ENCODE assay signal across 9 cellular contexts in genomic region chr12:53453953-53454640, GRCh38. TPM values are rescaled to one million over a fixed set of nuclear protein-coding genes. Genes with fewer than 3 reads are reported as not detected.
DNase-seq lines count a peak whose midpoint lies in the region; ATAC-seq and TF ChIP-seq lines count a peak whose summit lies in the region.
"Had no signal": no experiment of that assay in that cellular context is flagged by ENCODE, and none has a peak within 500 bp of the region (broad histone marks: within the 10 kb centered on the region; RNA-seq: fewer than 3 reads in every experiment).

No MANE protein-coding gene starts in this region.

- H3K27ac ChIP-seq in SU-DHL-6 (ENCODE audit: low read depth, low read length) (no peak overlapping the region), esophagus squamous epithelium (peak overlapping the region in 1 of 4 donors; percentile 99)
- H3K27ac ChIP-seq: C4-2B had no signal

- peaks cover 53% of the 10 kb centered on the region for H3K36me3 Mint-ChIP-seq in activated CD4-positive, alpha-beta T cell treated with anti-CD3 and anti-CD28 coated beads for 36 hours (ENCODE audit: low read depth)

- H3K9ac ChIP-seq in SU-DHL-6 (ENCODE audit: low read length) (peak overlapping the region; percentile 99), skeletal muscle satellite cell (ENCODE audit: low read depth, low read length) (peak overlapping the region; percentile 100)

- H3K4me2 ChIP-seq in SU-DHL-6 (ENCODE audit: low read depth, low read length, poor library complexity, severe bottlenecking) (peak overlapping the region; percentile 97), skeletal muscle satellite cell (ENCODE audit: low read length) (peak overlapping the region; percentile 98)

- no peak for TF ChIP-seq CTCF in SU-DHL-6 (IDR thresholded peaks at IDR 0.05; ENCODE audit: insufficient read depth, low read length, poor library complexity, severe bottlenecking)
- no peak for TF ChIP-seq CTCF in esophagus squamous epithelium (IDR thresholded peaks at IDR 0.05)

- H4K20me1 ChIP-seq in SU-DHL-6 (ENCODE audit: low read depth, low read length) = peaks cover 32% of the 10 kb centered on the region

- 22 to 27% methylated on average over 6 of the region's 6 CpGs for WGBS in esophagus squamous epithelium, 2 donors

- peak overlapping the region; percentile 62 for H3K27ac Mint-ChIP-seq in activated CD4-positive, alpha-beta T cell treated with anti-CD3 and anti-CD28 coated beads for 36 hours

- H2AFZ ChIP-seq in SU-DHL-6 (ENCODE audit: low read depth, low read length, severe bottlenecking) = no peak overlapping the region

- H3K9me3 ChIP-seq in SU-DHL-6 (ENCODE audit: insufficient read depth, low read length) = no peaks in the 10 kb centered on the region
- H3K9me3 ChIP-seq in esophagus squamous epithelium = no peaks in the 10 kb centered on the region
- H3K9me3 ChIP-seq in skeletal muscle satellite cell (replicated peaks; ENCODE audit: low read length) = no peaks in the 10 kb centered on the region

- no peaks in the 10 kb centered on the region for H3K27me3 Mint-ChIP-seq in activated CD4-positive, alpha-beta T cell treated with anti-CD3 and anti-CD28 coated beads for 36 hours

- no peak for DNase-seq in activated CD4-positive, alpha-beta T cell treated with anti-CD3 and anti-CD28 coated beads for 36 hours
- no peak for DNase-seq in activated CD4-positive, alpha-beta T cell treated with anti-CD3 and anti-CD28 coated beads for 48 hours
- no peak for DNase-seq in esophagus squamous epithelium (lab: John Stamatoyannopoulos, UW)
- DNase-seq in putamen (ENCODE audit: low spot score) = no peak
- no peak for DNase-seq in SHP77 treated with DMSO at 0.1 percent for 48 hours (lab: John Stamatoyannopoulos, UW)

- H3K4me3 ChIP-seq in SU-DHL-6 (ENCODE audit: insufficient read depth, low read length, poor library complexity, severe bottlenecking) (peak overlapping the region; percentile 99), esophagus squamous epithelium (peak overlapping the region in 3 of 4 donors; percentile 84 to 90 (median 86)), skeletal muscle satellite cell (ENCODE audit: low read length) (peak overlapping the region; percentile 98)

- no peaks in the 10 kb centered on the region for H3K9me3 Mint-ChIP-seq in activated CD4-positive, alpha-beta T cell treated with anti-CD3 and anti-CD28 coated beads for 36 hours (ENCODE audit: low read depth)

- H3K4me1 ChIP-seq in esophagus squamous epithelium (peaks cover 12 to 41% (median 20%) of the 10 kb centered on the region in 3 donors), skeletal muscle satellite cell (ENCODE audit: control insufficient read depth, insufficient read depth, low read length) (peaks cover 16% of the 10 kb centered on the region)

- ATAC-seq in activated CD4-positive, alpha-beta T cell treated with anti-CD3 and anti-CD28 coated beads for 36 hours = no peak
- no peak for ATAC-seq in HG02763 (IDR thresholded peaks at IDR 0.05; ENCODE audit: unreplicated experiment)

- peaks cover 60% of the 10 kb centered on the region for H3K79me2 ChIP-seq in SU-DHL-6 (ENCODE audit: insufficient read depth, low read length)

- POLR2A ChIA-PET in activated CD4-positive, alpha-beta T cell treated with anti-CD3 and anti-CD28 coated beads for 36 hours (lab: Charles Lee) = interaction anchor here (0.7 to 3.6 kb wide), 5 partner anchors 11 to 75 kb away, joined by 3 to 19 read pairs (median 11); partner anchors contain the start of gene SP1

- intact Hi-C loops in activated CD4-positive, alpha-beta T cell treated with anti-CD3 and anti-CD28 coated beads for 36 hours (cut with DNase I, micrococcal nuclease) = loop anchor here (2.0 to 5.0 kb wide), 6 partner anchors 15 to 823 kb away; partner anchors contain the start of gene TARBP2 (in 1 of the 2)
- intact Hi-C loops in esophagus squamous epithelium (cut with DNase I) = loop anchor here (10.0 kb wide), 1 partner anchor 51 kb away; the partner anchor contains the start of genes NPFF and TARBP2

- H3K27me3 ChIP-seq in SU-DHL-6 (ENCODE audit: low read length) (no peaks in the 10 kb centered on the region), esophagus squamous epithelium (no peaks in the 10 kb centered on the region), skeletal muscle satellite cell (ENCODE audit: control insufficient read depth, insufficient read depth, low read length) (no peaks in the 10 kb centered on the region)

- TF ChIP-seq POLR2A in esophagus squamous epithelium (IDR thresholded peaks at IDR 0.05) = no peak

- CTCF ChIA-PET in activated CD4-positive, alpha-beta T cell treated with anti-CD3 and anti-CD28 coated beads for 36 hours (lab: Charles Lee) = interaction anchor here (0.6 to 4.5 kb wide), 5 partner anchors 22 to 667 kb away, joined by 3 to 32 read pairs (median 3); partner anchors contain the start of genes AAAS and SP1

- peaks cover 31% of the 10 kb centered on the region for H3K4me1 Mint-ChIP-seq in activated CD4-positive, alpha-beta T cell treated with anti-CD3 and anti-CD28 coated beads for 36 hours

- H3K9me2 ChIP-seq in SU-DHL-6 (replicated peaks; ENCODE audit: insufficient read depth, low read length) = no peaks in the 10 kb centered on the region

- H3K4me3 Mint-ChIP-seq in activated CD4-positive, alpha-beta T cell treated with anti-CD3 and anti-CD28 coated beads for 36 hours = peak overlapping the region; percentile 94

- H3F3A ChIP-seq in SU-DHL-6 (ENCODE audit: insufficient read depth) = peaks cover 34% of the 10 kb centered on the region

- peaks cover 51% of the 10 kb centered on the region for H3K36me3 ChIP-seq in SU-DHL-6 (ENCODE audit: low read length)
- peaks cover 32 to 53% (median 47%) of the 10 kb centered on the region in 3 donors for H3K36me3 ChIP-seq in esophagus squamous epithelium
- peaks cover 63% of the 10 kb centered on the region for H3K36me3 ChIP-seq in skeletal muscle satellite cell (ENCODE audit: insufficient read depth, low read length)

RNA-seq across cellular contexts. Expression of gene PCBP2, which starts 2.2 kb away (rescaled TPM):
- total RNA-seq in activated CD4-positive, alpha-beta T cell treated with anti-CD3 and anti-CD28 coated beads for 36 hours = 100 to 1,000 TPM; 881 to 999 TPM
- 100 to 1,000 TPM; 202 to 400 (median 287) TPM for total RNA-seq in esophagus squamous epithelium
- 194 and 224 TPM in 2 replicates for total RNA-seq in skeletal muscle satellite cell (2012; rRNA removed)

RNA-seq across cellular contexts. Expression of gene PRR13, which starts 12.6 kb away (rescaled TPM):
- 100 to 1,000 TPM; 250 to 266 TPM for total RNA-seq in activated CD4-positive, alpha-beta T cell treated with anti-CD3 and anti-CD28 coated beads for 36 hours
- 10 to 100 TPM; 24.9 to 72.9 (median 51.1) TPM for total RNA-seq in esophagus squamous epithelium
- total RNA-seq in skeletal muscle satellite cell (2012; rRNA removed) = 76.4 and 79.6 TPM in 2 replicates

RNA-seq across cellular contexts. Expression of gene AMHR2, which starts 30.4 kb away (rescaled TPM):
- total RNA-seq in activated CD4-positive, alpha-beta T cell treated with anti-CD3 and anti-CD28 coated beads for 36 hours = not detected
- under 1 TPM in 1 of 4 donors, not detected in 3; 0.76 TPM for total RNA-seq in esophagus squamous epithelium
- total RNA-seq in skeletal muscle satellite cell (2012; rRNA removed) = not detected in 2 replicates

RNA-seq across cellular contexts. Expression of gene MAP3K12, which starts 45.2 kb away (rescaled TPM):
- 10 to 100 TPM; 12.6 to 13.8 TPM for total RNA-seq in activated CD4-positive, alpha-beta T cell treated with anti-CD3 and anti-CD28 coated beads for 36 hours
- total RNA-seq in esophagus squamous epithelium = 1 to 10 TPM in 3 of 4 donors, under 1 TPM in 1; 0.80 to 8.4 (median 2.7) TPM
- total RNA-seq in skeletal muscle satellite cell (2012; rRNA removed) = 17.5 and 24.8 TPM in 2 replicates

RNA-seq across cellular contexts. Expression of gene TARBP2, which starts 47.0 kb away (rescaled TPM):
- total RNA-seq in activated CD4-positive, alpha-beta T cell treated with anti-CD3 and anti-CD28 coated beads for 36 hours = 10 to 100 TPM; 28.3 to 30.2 TPM
- total RNA-seq in esophagus squamous epithelium = 10 to 100 TPM; 19.5 to 25.9 (median 22.7) TPM
- total RNA-seq in skeletal muscle satellite cell (2012; rRNA removed) = 40.8 and 44.3 TPM in 2 replicates
